8 cellular contexts compared by ENCODE assay signal in the genomic region with DNA sequence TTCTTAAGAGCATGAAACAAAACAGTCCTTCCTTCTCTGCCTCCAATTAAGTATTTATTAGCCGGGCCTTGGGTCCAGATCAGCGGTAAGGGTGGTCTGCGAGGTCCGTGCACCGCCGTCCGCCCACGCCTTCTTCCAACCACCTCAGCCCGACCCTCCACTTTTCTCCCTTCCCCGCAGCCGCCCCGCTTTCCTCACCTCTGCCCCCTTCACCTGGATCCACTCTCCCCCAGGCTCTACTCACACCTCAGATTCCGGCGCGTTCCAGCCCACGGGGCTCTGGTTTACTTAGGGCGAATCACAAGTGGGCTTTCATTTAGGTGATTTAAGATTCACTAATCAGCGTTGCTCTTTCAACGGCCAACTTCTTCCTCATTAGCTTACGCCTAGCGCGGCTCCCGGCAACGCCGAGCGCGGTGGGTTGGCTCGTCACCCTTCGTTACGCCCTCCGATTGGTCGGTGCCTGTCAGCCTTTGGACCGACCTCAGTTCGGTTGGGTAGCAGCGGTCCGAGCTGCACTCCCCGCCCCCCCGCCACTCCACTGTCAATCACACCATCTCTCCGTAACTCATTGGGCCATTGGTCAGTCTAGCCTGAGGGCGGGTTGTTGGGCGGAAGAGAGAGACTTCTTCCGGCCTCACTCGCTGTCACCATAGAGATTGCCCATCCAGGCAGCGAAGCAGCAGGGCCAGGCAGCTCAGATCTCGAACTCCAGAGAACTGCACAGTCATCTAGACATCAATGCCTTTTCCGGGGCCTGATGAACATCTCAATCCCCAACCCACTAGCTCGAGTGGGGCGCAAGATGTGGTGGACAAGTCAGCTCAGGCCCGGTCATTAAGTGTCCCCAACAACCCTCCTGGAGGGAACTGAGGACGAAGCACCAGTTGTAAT. TPM values are rescaled to one million over a fixed set of nuclear protein-coding genes. Genes with fewer than 3 reads are reported as not detected.
DNase-seq lines count a peak whose midpoint lies in the region; ATAC-seq, FAIRE-seq and TF ChIP-seq lines count a peak whose summit lies in the region.

A gene (minus strand): TSS at position 286 of the 894 bp plus-strand sequence. CDS start 9,385 bp downstream, outside the sequence.

- CTCF ChIA-PET in AG04450 (lab: Charles Lee) = interaction anchor here (0.6 to 2.4 kb wide), 12 partner anchors 13 to 1815 kb away, joined by 3 to 17 read pairs (median 3); no protein-coding TSS in a partner anchor
- CTCF ChIA-PET in WTC11 (lab: Charles Lee) = interaction anchor here (0.6 to 4.3 kb wide), 20 partner anchors 13 to 478 kb away, joined by 3 to 45 read pairs (median 4); no protein-coding TSS in a partner anchor

- H3K4me1 Mint-ChIP-seq in WTC11 = peaks cover 14% of the 10 kb centered on the region

- peak; percentile 99 for DNase-seq in AG04450 (ENCODE audit: low read depth, low spot score)
- peak; percentile 98 for DNase-seq in NCI-H226
- DNase-seq in WTC11 (ENCODE audit: low spot score) = peak; percentile 98
- DNase-seq in cardiac fibroblast (ENCODE audit: low read depth in 2 of 2) = peak; percentile 99
- peak; percentile 100 for DNase-seq in iPS-NIHi11 (ENCODE audit: low spot score)
- peak; percentile 99 for DNase-seq in small intestine

- TF ChIP-seq CTCF in AG04450 (IDR thresholded peaks at IDR 0.05; ENCODE audit: low read depth, low read length) (no peak), WTC11 (IDR thresholded peaks at IDR 0.05) (no peak), cardiac fibroblast (IDR thresholded peaks at IDR 0.05; ENCODE audit: low read depth, low read length) (no peak)

- H3K27me3 ChIP-seq in AG04450 (ENCODE audit: control insufficient read depth, insufficient read depth, low read length) (no peaks in the 10 kb centered on the region), small intestine (ENCODE audit: control insufficient read depth in 2 of 2, insufficient read depth in 2 of 2, low read length in 2 of 2) (no peaks in the 10 kb centered on the region)

- H3K36me3 ChIP-seq in small intestine (ENCODE audit: control insufficient read depth in 2 of 2, insufficient read depth in 2 of 2, low read length in 2 of 2) = no peaks in the 10 kb centered on the region

- peak within 1 kb of the TSS; percentile 98 for H3K27ac Mint-ChIP-seq in WTC11

- peak within 1 kb of the TSS; percentile 98 for H3K4me3 Mint-ChIP-seq in WTC11

- POLR2A ChIA-PET in AG04450 (lab: Yijun Ruan, JAX) (interaction anchor here (0.8 to 1.3 kb wide), 5 partner anchors 17 to 286 kb away, joined by 3 to 4 read pairs (median 3); no protein-coding TSS in a partner anchor), WTC11 (lab: Charles Lee) (interaction anchor here (0.6 to 1.1 kb wide), 5 partner anchors 13 to 260 kb away, joined by 3 read pairs; no protein-coding TSS in a partner anchor)

- peaks cover 0 to 4% of the 10 kb centered on the region in 2 donors for H3K4me1 ChIP-seq in small intestine (ENCODE audit: control insufficient read depth in 2 of 2, insufficient read depth in 1 of 2, low read depth in 1 of 2, low read length in 1 of 2)

- H3K9me3 Mint-ChIP-seq in WTC11 = peaks cover 23% of the 10 kb centered on the region

- H3K9me3 ChIP-seq in AG04450 (ENCODE audit: control insufficient read depth, insufficient read depth, low read length) (no peaks in the 10 kb centered on the region; the same call in 1 of the 2 replicates), small intestine (ENCODE audit: control insufficient read depth, low read depth) (no peaks in the 10 kb centered on the region)

- peak; percentile 64 for FAIRE-seq in small intestine (lab: Jason Lieb, UNC)

- peak; percentile 99 for ATAC-seq in GM18909 (IDR thresholded peaks at IDR 0.05; ENCODE audit: poor library complexity, unreplicated experiment)
- ATAC-seq in HG03175 (IDR thresholded peaks at IDR 0.05; ENCODE audit: unreplicated experiment) = peak; percentile 98
- peak; percentile 99 for ATAC-seq in WTC11

- 7% methylated on average over 49 to 50 of the region's 50 CpGs for WGBS in small intestine, 3 donors

- H3K27me3 Mint-ChIP-seq in WTC11 (ENCODE audit: low read depth) = no peaks in the 10 kb centered on the region; the same call in 1 of the 2 replicates

- H3K36me3 Mint-ChIP-seq in WTC11 = peaks cover 11% of the 10 kb centered on the region

- peak within 1 kb of the TSS; percentile 54 for H3K27ac ChIP-seq in AG04450 (ENCODE audit: low read depth, low read length)
- peak within 1 kb of the TSS; percentile 87 to 88 for H3K27ac ChIP-seq in small intestine (ENCODE audit: low read depth in 1 of 2, low read length in 1 of 2)

- peak within 1 kb of the TSS; percentile 93 for H3K4me3 ChIP-seq in AG04450 (ENCODE audit: low read depth, low read length)
- H3K4me3 ChIP-seq in cardiac fibroblast (replicated peaks in 1 of 2; ENCODE audit: low read depth in 2 of 2, low read length in 2 of 2) = peak within 1 kb of the TSS; percentile 83
- H3K4me3 ChIP-seq in small intestine (ENCODE audit: low read depth in 1 of 2, low read length in 2 of 2) = peak within 1 kb of the TSS; percentile 64 to 73

TF ChIP-seq in WTC11, 78 proteins besides CTCF, POLR2A, EP300 and RAD21 (continues in another document):
- TF ChIP-seq, protein P1, sequence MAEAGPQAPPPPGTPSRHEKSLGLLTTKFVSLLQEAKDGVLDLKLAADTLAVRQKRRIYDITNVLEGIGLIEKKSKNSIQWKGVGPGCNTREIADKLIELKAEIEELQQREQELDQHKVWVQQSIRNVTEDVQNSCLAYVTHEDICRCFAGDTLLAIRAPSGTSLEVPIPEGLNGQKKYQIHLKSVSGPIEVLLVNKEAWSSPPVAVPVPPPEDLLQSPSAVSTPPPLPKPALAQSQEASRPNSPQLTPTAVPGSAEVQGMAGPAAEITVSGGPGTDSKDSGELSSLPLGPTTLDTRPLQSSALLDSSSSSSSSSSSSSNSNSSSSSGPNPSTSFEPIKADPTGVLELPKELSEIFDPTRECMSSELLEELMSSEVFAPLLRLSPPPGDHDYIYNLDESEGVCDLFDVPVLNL (CRISPR knock-in tag; IDR thresholded peaks at IDR 0.05; ENCODE audit: borderline replicate concordance, low read depth) = no peak
- TF ChIP-seq, protein P2, sequence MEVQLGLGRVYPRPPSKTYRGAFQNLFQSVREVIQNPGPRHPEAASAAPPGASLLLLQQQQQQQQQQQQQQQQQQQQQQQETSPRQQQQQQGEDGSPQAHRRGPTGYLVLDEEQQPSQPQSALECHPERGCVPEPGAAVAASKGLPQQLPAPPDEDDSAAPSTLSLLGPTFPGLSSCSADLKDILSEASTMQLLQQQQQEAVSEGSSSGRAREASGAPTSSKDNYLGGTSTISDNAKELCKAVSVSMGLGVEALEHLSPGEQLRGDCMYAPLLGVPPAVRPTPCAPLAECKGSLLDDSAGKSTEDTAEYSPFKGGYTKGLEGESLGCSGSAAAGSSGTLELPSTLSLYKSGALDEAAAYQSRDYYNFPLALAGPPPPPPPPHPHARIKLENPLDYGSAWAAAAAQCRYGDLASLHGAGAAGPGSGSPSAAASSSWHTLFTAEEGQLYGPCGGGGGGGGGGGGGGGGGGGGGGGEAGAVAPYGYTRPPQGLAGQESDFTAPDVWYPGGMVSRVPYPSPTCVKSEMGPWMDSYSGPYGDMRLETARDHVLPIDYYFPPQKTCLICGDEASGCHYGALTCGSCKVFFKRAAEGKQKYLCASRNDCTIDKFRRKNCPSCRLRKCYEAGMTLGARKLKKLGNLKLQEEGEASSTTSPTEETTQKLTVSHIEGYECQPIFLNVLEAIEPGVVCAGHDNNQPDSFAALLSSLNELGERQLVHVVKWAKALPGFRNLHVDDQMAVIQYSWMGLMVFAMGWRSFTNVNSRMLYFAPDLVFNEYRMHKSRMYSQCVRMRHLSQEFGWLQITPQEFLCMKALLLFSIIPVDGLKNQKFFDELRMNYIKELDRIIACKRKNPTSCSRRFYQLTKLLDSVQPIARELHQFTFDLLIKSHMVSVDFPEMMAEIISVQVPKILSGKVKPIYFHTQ (CRISPR knock-in tag; IDR thresholded peaks at IDR 0.05) = no peak
- TF ChIP-seq ZNF219 (CRISPR knock-in tag; IDR thresholded peaks at IDR 0.05; ENCODE audit: borderline replicate concordance) = no peak
- TF ChIP-seq, protein P3, sequence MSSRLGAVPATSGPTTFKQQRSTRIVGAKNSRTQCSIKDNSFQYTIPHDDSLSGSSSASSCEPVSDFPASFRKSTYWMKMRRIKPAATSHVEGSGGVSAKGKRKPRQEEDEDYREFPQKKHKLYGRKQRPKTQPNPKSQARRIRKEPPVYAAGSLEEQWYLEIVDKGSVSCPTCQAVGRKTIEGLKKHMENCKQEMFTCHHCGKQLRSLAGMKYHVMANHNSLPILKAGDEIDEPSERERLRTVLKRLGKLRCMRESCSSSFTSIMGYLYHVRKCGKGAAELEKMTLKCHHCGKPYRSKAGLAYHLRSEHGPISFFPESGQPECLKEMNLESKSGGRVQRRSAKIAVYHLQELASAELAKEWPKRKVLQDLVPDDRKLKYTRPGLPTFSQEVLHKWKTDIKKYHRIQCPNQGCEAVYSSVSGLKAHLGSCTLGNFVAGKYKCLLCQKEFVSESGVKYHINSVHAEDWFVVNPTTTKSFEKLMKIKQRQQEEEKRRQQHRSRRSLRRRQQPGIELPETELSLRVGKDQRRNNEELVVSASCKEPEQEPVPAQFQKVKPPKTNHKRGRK (CRISPR knock-in tag; IDR thresholded peaks at IDR 0.05; ENCODE audit: borderline replicate concordance) = no peak

RNA-seq across cellular contexts. Expression of the gene that starts here (rescaled TPM):
- polyA plus RNA-seq in AG04450 (2011; rRNA removed) = 28.4 and 29.9 TPM in 2 replicates
- 12.0 and 13.2 TPM in 2 replicates for polyA minus RNA-seq in AG04450 (2011; rRNA and poly(A)+ RNA removed)
- total RNA-seq in WTC11 (2021) = 10.3 to 12.4 TPM (median 11.0 TPM) in 3 replicates
- 10 to 100 TPM in 2 of 3 donors, 1 to 10 TPM in 1; 9.6 to 28.6 (median 10.5) TPM for polyA plus RNA-seq in small intestine

Comparison
In these comparisons a context has a peak if more than half of its experiments do, and no peak if none do; other contexts are left out.
1. Peak in every context shown above with its lines: DNase-seq, ATAC-seq, H3K4me3 ChIP-seq and H3K27ac ChIP-seq.